Comparison of ENCODE assay signal across 12 cellular contexts in genomic region chr15:48595988-48596387, GRCh38. TPM values are rescaled to one million over a fixed set of nuclear protein-coding genes. Genes with fewer than 3 reads are reported as not detected.
DNase-seq lines count a peak whose midpoint lies in the region; ATAC-seq and TF ChIP-seq lines count a peak whose summit lies in the region.
"Had no signal": no experiment of that assay in that cellular context is flagged by ENCODE, and none has a peak within 500 bp of the region (broad histone marks: within the 10 kb centered on the region; RNA-seq: fewer than 3 reads in every experiment).

No MANE protein-coding gene starts in this region.

- H4K20me1 ChIP-seq in neural progenitor cell (ENCODE audit: low read depth) = no peaks in the 10 kb centered on the region

- WGBS in gastroesophageal sphincter (ENCODE audit: low coverage in 1 of 2), 2 donors = 92 to 96% methylated on average over 2 to 5 of the region's 5 CpGs

- no peak for TF ChIP-seq CTCF in GM13976 (IDR thresholded peaks at IDR 0.05; ENCODE audit: borderline replicate concordance, control extremely low read depth, extremely low read depth, insufficient read depth, missing control alignments)
- no peak for TF ChIP-seq CTCF in neural progenitor cell (IDR thresholded peaks at IDR 0.05)
- TF ChIP-seq CTCF in gastroesophageal sphincter (IDR thresholded peaks at IDR 0.05) = no peak

- H3K79me2 ChIP-seq in neural progenitor cell (ENCODE audit: low read depth) = no peaks in the 10 kb centered on the region

- peaks cover 7% of the 10 kb centered on the region for H3K4me1 Mint-ChIP-seq in neural progenitor cell
- H3K4me1 Mint-ChIP-seq: stimulated activated naive B cell treated with anti-CD40 and anti-IgM and Interleukin-4, amounts not matched to agents 10 μg/mL and 1 μg/mL and 100 μg/mL, for 72 hours had no signal

- TF ChIP-seq POLR2A in gastroesophageal sphincter (IDR thresholded peaks at IDR 0.05) = no peak

- H2AFZ ChIP-seq in neural progenitor cell (replicated peaks) = no peak overlapping the region

- no peak for TF ChIP-seq EP300 in gastroesophageal sphincter (IDR thresholded peaks at IDR 0.05)

- intact Hi-C loops in sciatic nerve (cut with DNase I) = no loop called here

- H3K4me3 ChIP-seq in neural progenitor cell (no peak overlapping the region), gastroesophageal sphincter (no peak overlapping the region)
- H3K4me3 ChIP-seq: SJSA1 had no signal

- H3K9me3 Mint-ChIP-seq in neural progenitor cell = no peaks in the 10 kb centered on the region
- H3K9me3 Mint-ChIP-seq: activated naive CD4-positive, alpha-beta T cell treated with anti-CD3 and anti-CD28 coated beads for 36 hours; H9; stimulated activated naive B cell treated with anti-CD40 and anti-IgM and Interleukin-4, amounts not matched to agents 10 μg/mL and 1 μg/mL and 100 μg/mL, for 72 hours had no signal

- H3K36me3 Mint-ChIP-seq in neural progenitor cell = peaks cover 3% of the 10 kb centered on the region
- H3K36me3 Mint-ChIP-seq: stimulated activated naive B cell treated with anti-CD40 and anti-IgM and Interleukin-4, amounts not matched to agents 10 μg/mL and 1 μg/mL and 100 μg/mL, for 72 hours had no signal

- H3F3A ChIP-seq in neural progenitor cell (ENCODE audit: low read depth) = no peaks in the 10 kb centered on the region

- H3K27ac Mint-ChIP-seq in neural progenitor cell = no peak overlapping the region
- H3K27ac Mint-ChIP-seq: activated naive CD4-positive, alpha-beta T cell treated with anti-CD3 and anti-CD28 coated beads for 36 hours; H9 had no signal

- H3K9ac ChIP-seq in neural progenitor cell = no peak overlapping the region

- H3K4me3 Mint-ChIP-seq in neural progenitor cell = no peak overlapping the region
- H3K4me3 Mint-ChIP-seq: activated naive CD4-positive, alpha-beta T cell treated with anti-CD3 and anti-CD28 coated beads for 36 hours; H9; stimulated activated naive B cell treated with anti-CD40 and anti-IgM and Interleukin-4, amounts not matched to agents 10 μg/mL and 1 μg/mL and 100 μg/mL, for 72 hours had no signal

- peak; percentile 53 for ATAC-seq in GM19351 (IDR thresholded peaks at IDR 0.05; ENCODE audit: unreplicated experiment)
- ATAC-seq in HG02642 (IDR thresholded peaks at IDR 0.05; ENCODE audit: poor library complexity, unreplicated experiment) = peak; percentile 67
- peak; percentile 54 for ATAC-seq in HG03571 (IDR thresholded peaks at IDR 0.05; ENCODE audit: unreplicated experiment)
- ATAC-seq in gastroesophageal sphincter = no peak
- ATAC-seq in sciatic nerve = no peak

- in situ Hi-C loops in GM13976 (cut with MboI; ENCODE audit: low sequenced_read_pairs, unreplicated experiment) = no loop called here

- H3K4me1 ChIP-seq in neural progenitor cell (no peaks in the 10 kb centered on the region), gastroesophageal sphincter (peaks cover 0 to 25% (median 4%) of the 10 kb centered on the region in 3 donors)

- H3K36me3 ChIP-seq in neural progenitor cell = no peaks in the 10 kb centered on the region
- peaks cover 0 to 54% of the 10 kb centered on the region in 2 donors for H3K36me3 ChIP-seq in gastroesophageal sphincter

- H3K27me3 Mint-ChIP-seq in neural progenitor cell (ENCODE audit: insufficient read depth, low read depth) = peaks cover 2% of the 10 kb centered on the region
- H3K27me3 Mint-ChIP-seq: stimulated activated naive B cell treated with anti-CD40 and anti-IgM and Interleukin-4, amounts not matched to agents 10 μg/mL and 1 μg/mL and 100 μg/mL, for 72 hours had no signal

- H3K27ac ChIP-seq in neural progenitor cell (no peak overlapping the region), gastroesophageal sphincter (no peak overlapping the region)
- H3K27ac ChIP-seq: SJSA1 had no signal

- peak; percentile 28 for DNase-seq in GM13976 (ENCODE audit: low spot score)
- no peak for DNase-seq in neural progenitor cell (ENCODE audit: low spot score)
- no peak for DNase-seq in NCI-H446 (lab: John Stamatoyannopoulos, UW)
- DNase-seq in sciatic nerve (ENCODE audit: low spot score) = no peak
- DNase-seq: activated naive CD4-positive, alpha-beta T cell treated with anti-CD3 and anti-CD28 coated beads for 36 hours; H9; stimulated activated naive B cell treated with anti-CD40 and anti-IgM and Interleukin-4, amounts not matched to agents 10 μg/mL and 1 μg/mL and 100 μg/mL, for 72 hours had no signal

- H3K9me3 ChIP-seq in neural progenitor cell (ENCODE audit: low read depth) (no peaks in the 10 kb centered on the region), gastroesophageal sphincter (no peaks in the 10 kb centered on the region)
- H3K9me3 ChIP-seq: SJSA1 had no signal

- H3K27me3 ChIP-seq in neural progenitor cell (no peaks in the 10 kb centered on the region), gastroesophageal sphincter (no peaks in the 10 kb centered on the region)
- H3K27me3 ChIP-seq: SJSA1 had no signal

- H3K4me2 ChIP-seq in neural progenitor cell = no peak overlapping the region

RNA-seq across cellular contexts. Expression of gene FBN1, which starts 49.5 kb away (rescaled TPM):
- total RNA-seq in neural progenitor cell (ENCODE audit: low replicate concordance) (63.1 and 78.8 TPM in 2 replicates), gastroesophageal sphincter (100 to 1,000 TPM; 153 to 266 (median 203) TPM), sciatic nerve (135 TPM)

Comparison
In these comparisons a context has a peak if more than half of its experiments do, and no peak if none do; other contexts are left out.
1. ATAC-seq: peak in GM19351 (single experiment), HG02642 (single experiment) and HG03571 (single experiment); none in gastroesophageal sphincter (single experiment) and sciatic nerve (single experiment).